In the genomic region with DNA sequence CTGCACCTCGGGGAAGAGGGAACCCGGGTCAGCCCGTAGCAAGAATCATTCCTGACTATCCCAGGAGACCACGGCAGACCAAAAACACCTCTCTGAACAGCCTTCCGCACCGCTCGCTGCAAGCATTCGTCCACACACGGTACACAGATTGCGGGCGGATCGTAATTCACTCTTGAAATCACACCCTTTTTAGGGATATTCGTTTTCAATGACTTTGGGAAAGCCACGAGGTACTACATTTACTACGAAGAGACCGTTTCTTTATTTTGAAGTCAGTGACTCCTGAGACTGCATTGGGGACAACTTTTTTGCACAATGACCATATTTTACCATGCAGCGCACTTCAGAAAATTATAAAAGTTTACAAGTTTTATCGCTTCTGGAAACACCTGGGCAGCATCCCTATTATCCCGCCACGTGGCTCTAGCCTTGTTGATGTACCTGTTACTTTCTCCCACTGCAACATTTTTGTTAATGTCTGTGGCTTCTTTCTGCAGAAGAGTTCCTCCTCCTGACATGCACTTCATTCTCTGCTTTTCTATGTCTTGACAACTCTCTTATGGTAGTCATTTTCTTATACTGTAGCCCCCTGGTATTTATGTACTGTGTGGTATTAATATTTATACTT, we compare ENCODE assay signal across 1 cellular context.
TF ChIP-seq lines count a peak whose summit lies in the region.

No MANE protein-coding gene starts in this region.

TF ChIP-seq in HepG2, 621 proteins besides CTCF, POLR2A, EP300 and RAD21 (continued from another document):
- TF ChIP-seq MEIS2 (CRISPR knock-in tag; IDR thresholded peaks at IDR 0.05) (no peak), SATB2 (CRISPR knock-in tag; IDR thresholded peaks at IDR 0.05) (no peak), SRF (IDR thresholded peaks at IDR 0.05; ENCODE audit: low read depth, low read length) (no peak), ZFP41 (CRISPR knock-in tag; IDR thresholded peaks at IDR 0.05; ENCODE audit: borderline replicate concordance) (no peak), RFX5 (IDR thresholded peaks at IDR 0.05; ENCODE audit: low read depth, low read length) (no peak), MAFK (conservative IDR thresholded peaks at IDR 0.05 in 1 of 2, IDR thresholded peaks at IDR 0.05 in 1 of 2; ENCODE audit: low read length in 2 of 2) (no peak), ZFP1 (CRISPR knock-in tag; IDR thresholded peaks at IDR 0.05) (no peak)
- TF ChIP-seq, protein P1, sequence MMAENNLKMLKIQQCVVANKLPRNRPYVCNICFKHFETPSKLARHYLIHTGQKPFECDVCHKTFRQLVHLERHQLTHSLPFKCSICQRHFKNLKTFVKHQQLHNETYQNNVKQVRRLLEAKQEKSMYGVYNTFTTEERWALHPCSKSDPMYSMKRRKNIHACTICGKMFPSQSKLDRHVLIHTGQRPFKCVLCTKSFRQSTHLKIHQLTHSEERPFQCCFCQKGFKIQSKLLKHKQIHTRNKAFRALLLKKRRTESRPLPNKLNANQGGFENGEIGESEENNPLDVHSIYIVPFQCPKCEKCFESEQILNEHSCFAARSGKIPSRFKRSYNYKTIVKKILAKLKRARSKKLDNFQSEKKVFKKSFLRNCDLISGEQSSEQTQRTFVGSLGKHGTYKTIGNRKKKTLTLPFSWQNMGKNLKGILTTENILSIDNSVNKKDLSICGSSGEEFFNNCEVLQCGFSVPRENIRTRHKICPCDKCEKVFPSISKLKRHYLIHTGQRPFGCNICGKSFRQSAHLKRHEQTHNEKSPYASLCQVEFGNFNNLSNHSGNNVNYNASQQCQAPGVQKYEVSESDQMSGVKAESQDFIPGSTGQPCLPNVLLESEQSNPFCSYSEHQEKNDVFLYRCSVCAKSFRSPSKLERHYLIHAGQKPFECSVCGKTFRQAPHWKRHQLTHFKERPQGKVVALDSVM (CRISPR knock-in tag; IDR thresholded peaks at IDR 0.05): no peak
- TF ChIP-seq, protein P2, sequence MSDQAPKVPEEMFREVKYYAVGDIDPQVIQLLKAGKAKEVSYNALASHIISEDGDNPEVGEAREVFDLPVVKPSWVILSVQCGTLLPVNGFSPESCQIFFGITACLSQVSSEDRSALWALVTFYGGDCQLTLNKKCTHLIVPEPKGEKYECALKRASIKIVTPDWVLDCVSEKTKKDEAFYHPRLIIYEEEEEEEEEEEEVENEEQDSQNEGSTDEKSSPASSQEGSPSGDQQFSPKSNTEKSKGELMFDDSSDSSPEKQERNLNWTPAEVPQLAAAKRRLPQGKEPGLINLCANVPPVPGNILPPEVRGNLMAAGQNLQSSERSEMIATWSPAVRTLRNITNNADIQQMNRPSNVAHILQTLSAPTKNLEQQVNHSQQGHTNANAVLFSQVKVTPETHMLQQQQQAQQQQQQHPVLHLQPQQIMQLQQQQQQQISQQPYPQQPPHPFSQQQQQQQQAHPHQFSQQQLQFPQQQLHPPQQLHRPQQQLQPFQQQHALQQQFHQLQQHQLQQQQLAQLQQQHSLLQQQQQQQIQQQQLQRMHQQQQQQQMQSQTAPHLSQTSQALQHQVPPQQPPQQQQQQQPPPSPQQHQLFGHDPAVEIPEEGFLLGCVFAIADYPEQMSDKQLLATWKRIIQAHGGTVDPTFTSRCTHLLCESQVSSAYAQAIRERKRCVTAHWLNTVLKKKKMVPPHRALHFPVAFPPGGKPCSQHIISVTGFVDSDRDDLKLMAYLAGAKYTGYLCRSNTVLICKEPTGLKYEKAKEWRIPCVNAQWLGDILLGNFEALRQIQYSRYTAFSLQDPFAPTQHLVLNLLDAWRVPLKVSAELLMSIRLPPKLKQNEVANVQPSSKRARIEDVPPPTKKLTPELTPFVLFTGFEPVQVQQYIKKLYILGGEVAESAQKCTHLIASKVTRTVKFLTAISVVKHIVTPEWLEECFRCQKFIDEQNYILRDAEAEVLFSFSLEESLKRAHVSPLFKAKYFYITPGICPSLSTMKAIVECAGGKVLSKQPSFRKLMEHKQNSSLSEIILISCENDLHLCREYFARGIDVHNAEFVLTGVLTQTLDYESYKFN (CRISPR knock-in tag; conservative IDR thresholded peaks at IDR 0.05): no peak
